ENCODE assay signal across 8 cellular contexts in the genomic region with DNA sequence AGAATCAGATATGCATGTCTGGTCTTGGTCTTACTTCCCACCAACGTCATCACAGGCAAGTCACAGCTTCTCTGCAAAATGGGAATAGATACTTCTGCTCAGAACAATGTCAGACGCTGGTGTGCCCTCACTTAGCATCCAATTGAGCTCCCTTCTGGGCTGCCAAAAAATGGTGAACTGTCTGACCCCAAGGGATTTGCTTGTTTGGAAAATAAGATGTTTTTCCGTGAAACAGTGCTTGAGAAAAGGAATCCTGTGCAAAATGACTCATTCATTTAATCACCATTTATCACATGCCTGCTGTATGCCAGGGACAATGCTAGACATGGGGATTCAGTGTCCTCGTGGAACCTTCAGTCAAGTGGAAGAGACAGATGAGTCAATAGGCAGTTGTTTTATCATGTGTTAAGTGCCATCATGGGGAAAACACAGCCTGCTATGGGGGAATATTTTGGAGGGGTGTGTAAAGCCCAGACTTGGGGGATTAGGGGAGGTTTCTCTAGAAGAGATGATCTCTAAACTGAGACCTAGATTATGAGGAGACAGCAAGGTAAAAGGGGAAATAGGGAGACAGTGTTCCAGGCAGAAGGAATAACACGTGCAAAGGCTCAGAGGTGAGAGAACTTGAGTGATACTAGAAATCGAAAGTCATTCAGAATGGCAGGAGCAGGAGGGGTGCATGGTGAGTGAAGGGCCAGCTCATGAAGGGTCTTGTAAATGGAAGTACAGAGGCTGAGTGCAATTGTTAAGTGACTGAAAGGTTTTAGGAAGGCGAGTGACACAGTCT. TPM values are rescaled to one million over a fixed set of nuclear protein-coding genes. Genes with fewer than 3 reads are reported as not detected.
DNase-seq lines count a peak whose midpoint lies in the region; ATAC-seq and TF ChIP-seq lines count a peak whose summit lies in the region.

No MANE protein-coding gene starts in this region.

- no peak for TF ChIP-seq CTCF in HFF-Myc (IDR thresholded peaks at IDR 0.05; ENCODE audit: low read depth, low read length, missing control alignments)
- TF ChIP-seq CTCF in mammary epithelial cell (conservative IDR thresholded peaks at IDR 0.05 in 1 of 2, IDR thresholded peaks at IDR 0.05 in 1 of 2; ENCODE audit: extremely low read depth in 1 of 2, insufficient read depth in 1 of 2, low read depth in 1 of 2, low read length in 2 of 2), result no peak
- no peak for TF ChIP-seq CTCF in osteoblast (IDR thresholded peaks at IDR 0.05; ENCODE audit: extremely low read depth, low read depth, low read length)

- peak overlapping the region; percentile 33 for H3K9ac ChIP-seq in mammary epithelial cell (ENCODE audit: insufficient read depth, low read length)

- H3K36me3 ChIP-seq in mammary epithelial cell (ENCODE audit: insufficient read depth, low read length), result no peaks in the 10 kb centered on the region
- no peaks in the 10 kb centered on the region for H3K36me3 ChIP-seq in osteoblast (ENCODE audit: insufficient read depth, low read length)

- H3K4me1 ChIP-seq in mammary epithelial cell (ENCODE audit: insufficient read depth, low read length) (peaks cover 52% of the 10 kb centered on the region), osteoblast (ENCODE audit: insufficient read depth, low read length) (peaks cover 19% of the 10 kb centered on the region)

- BruUV-seq in mammary epithelial cell (replicated peaks; lab: Mats Ljungman, UMichigan), result no TSS peak

- in situ Hi-C loops in mammary epithelial cell (cut with MboI; ENCODE audit: low sequenced_read_pairs in 2 of 2), result no loop called here

- 50% methylated on average over 7 of the region's 7 CpGs for WGBS in mammary epithelial cell (ENCODE audit: low coverage, missing lambda C conversion rate)

- ATAC-seq in HG02610 (IDR thresholded peaks at IDR 0.05; ENCODE audit: unreplicated experiment), result no peak

- peak overlapping the region; percentile 61 for H2AFZ ChIP-seq in mammary epithelial cell (ENCODE audit: low read depth, low read length)
- no peak overlapping the region for H2AFZ ChIP-seq in osteoblast (ENCODE audit: low read length)

- no peak overlapping the region for H3K4me3 ChIP-seq in HFF-Myc (replicated peaks; ENCODE audit: low read depth, low read length)
- no peak overlapping the region for H3K4me3 ChIP-seq in mammary epithelial cell (replicated peaks in 1 of 3; ENCODE audit: insufficient read depth in 1 of 3, low read depth in 2 of 3, low read length in 3 of 3)
- no peak overlapping the region for H3K4me3 ChIP-seq in osteoblast (ENCODE audit: insufficient read depth, low read length)

- DNase-seq in Daoy (ENCODE audit: low read depth), result peak; percentile 61
- peak; percentile 11 for DNase-seq in HFF-Myc (ENCODE audit: extremely low read depth, low read depth)
- peak; percentile 67 for DNase-seq in mammary epithelial cell
- DNase-seq in osteoblast (ENCODE audit: insufficient read length, low spot score, missing footprints), result no peak
- DNase-seq in SW 1271 (lab: John Stamatoyannopoulos, UW), result no peak
- DNase-seq in NCI-H2107 treated with DMSO at 0.1 percent for 48 hours (lab: John Stamatoyannopoulos, UW; ENCODE audit: unreplicated experiment), result no peak
- DNase-seq in NCI-H524 treated with DMSO at 0.1 percent for 48 hours (lab: John Stamatoyannopoulos, UW), result no peak

- no peaks in the 10 kb centered on the region for H4K20me1 ChIP-seq in mammary epithelial cell (ENCODE audit: insufficient read depth, low read length)
- H4K20me1 ChIP-seq in osteoblast (ENCODE audit: insufficient read depth, low read length), result no peaks in the 10 kb centered on the region

- dilution Hi-C loops in mammary epithelial cell (cut with HindIII; ENCODE audit: low sequenced_read_pairs), result no loop called here

- H3K79me2 ChIP-seq in mammary epithelial cell (ENCODE audit: insufficient read depth, low read length), result no peaks in the 10 kb centered on the region
- H3K79me2 ChIP-seq in osteoblast (ENCODE audit: insufficient read depth, low read length), result no peaks in the 10 kb centered on the region

- H3K9me3 ChIP-seq in mammary epithelial cell (replicated peaks; ENCODE audit: insufficient read depth, low read length), result no peaks in the 10 kb centered on the region
- no peaks in the 10 kb centered on the region for H3K9me3 ChIP-seq in osteoblast (ENCODE audit: low read depth, low read length)

- intact Hi-C loops in mammary epithelial cell (cut with micrococcal nuclease), result loop anchor here (2.0 to 5.0 kb wide), 2 partner anchors 73 to 197 kb away; a partner anchor contains a TSS

- peak overlapping the region; percentile 78 for H3K27ac ChIP-seq in mammary epithelial cell (ENCODE audit: insufficient read depth, low read depth, low read length)
- H3K27ac ChIP-seq in osteoblast (ENCODE audit: low read depth, low read length), result no peak overlapping the region

- H3K4me2 ChIP-seq in mammary epithelial cell (ENCODE audit: insufficient read depth, low read depth, low read length) (peak overlapping the region; percentile 63), osteoblast (ENCODE audit: insufficient read depth, low read length) (peak overlapping the region; percentile 25)

- H3K27me3 ChIP-seq in mammary epithelial cell (ENCODE audit: insufficient read depth, low read length) (no peaks in the 10 kb centered on the region), osteoblast (ENCODE audit: insufficient read depth, low read length) (peaks cover 10% of the 10 kb centered on the region)

- CTCF ChIA-PET in mammary epithelial cell (lab: Charles Lee; ENCODE audit: low non-redundant PET), result interaction anchor here (0.7 kb wide), 1 partner anchor 8 kb away, joined by 3 read pairs; no protein-coding TSS in a partner anchor

RNA-seq across cellular contexts. Expression of a gene that starts 3.8 kb away (rescaled TPM):
- total RNA-seq in Daoy (2014; rRNA removed; shearing (Covaris generic)), result 0.51 and 1.5 TPM in 2 replicates
- total RNA-seq in mammary epithelial cell, result 1 to 10 TPM; 2.4 to 3.0 TPM
- polyA plus RNA-seq in mammary epithelial cell, result 6.1 TPM
- 10.2 TPM for polyA minus RNA-seq in mammary epithelial cell
- total RNA-seq in osteoblast, result 0.36 TPM in 1 of 2 replicates, not detected in the other

Comparison
In these comparisons a context has a peak if more than half of its experiments do, and no peak if none do; other contexts are left out.
1. DNase-seq: peak in Daoy (single experiment), HFF-Myc (single experiment) and mammary epithelial cell (single experiment); none in osteoblast (single experiment), SW 1271 (0 of 2), NCI-H2107 treated with DMSO at 0.1 percent for 48 hours (single experiment) and NCI-H524 treated with DMSO at 0.1 percent for 48 hours (single experiment).